Comparison of ENCODE assay signal across 1 cellular context in genomic region chr12:63874897-63875296, GRCh38.
TF ChIP-seq lines count a peak whose summit lies in the region.

No MANE protein-coding gene starts in this region.

TF ChIP-seq in HEK293, 187 proteins besides CTCF, POLR2A, EP300 and RAD21 (continued from another document):
- TF ChIP-seq TSHZ1 (tag by site-specific recombination; IDR thresholded peaks at IDR 0.05; ENCODE audit: borderline replicate concordance) (no peak), ZNF571 (tag by site-specific recombination; IDR thresholded peaks at IDR 0.05) (no peak), KLF8 (tag by site-specific recombination; IDR thresholded peaks at IDR 0.05) (no peak)
